In genomic region chr11:9330387-9331384, GRCh38 we compare ENCODE assay signal across 16 cellular contexts. TPM values are rescaled to one million over a fixed set of nuclear protein-coding genes. Genes with fewer than 3 reads are reported as not detected.
DNase-seq lines count a peak whose midpoint lies in the region; ATAC-seq, FAIRE-seq and TF ChIP-seq lines count a peak whose summit lies in the region.
"Had no signal": no experiment of that assay in that cellular context is flagged by ENCODE, and none has a peak within 500 bp of the region (broad histone marks: within the 10 kb centered on the region; RNA-seq: fewer than 3 reads in every experiment).

No MANE protein-coding gene starts in this region.

- H3K4me3 ChIP-seq in SJCRH30 (no peak overlapping the region), smooth muscle cell (no peak overlapping the region), Karpas-422 (ENCODE audit: low read length) (no peak overlapping the region), uterus (no peak overlapping the region)
- H3K4me3 ChIP-seq: esophagus squamous epithelium, Peyer's patch, right lobe of liver had no signal

- 79% methylated on average over 10 of the region's 10 CpGs for WGBS in smooth muscle cell (ENCODE audit: low lambda C conversion rate)

- H4K20me1 ChIP-seq in smooth muscle cell (ENCODE audit: low read depth) (no peaks in the 10 kb centered on the region), Karpas-422 (ENCODE audit: insufficient read depth, low read depth, low read length) (no peaks in the 10 kb centered on the region)

- intact Hi-C loops in uterus (cut with DNase I; ENCODE audit: low total_unique reads), result no loop called here

- peak; percentile 23 for FAIRE-seq in H54 (lab: Jason Lieb, UNC)

- TF ChIP-seq CTCF in smooth muscle cell (IDR thresholded peaks at IDR 0.05; ENCODE audit: borderline replicate concordance, insufficient read depth, poor library complexity, severe bottlenecking) (no peak), uterus (IDR thresholded peaks at IDR 0.05) (no peak)

- H3K4me1 ChIP-seq in SJCRH30 (peaks cover 11% of the 10 kb centered on the region; the same call in 1 of the 2 replicates), smooth muscle cell (ENCODE audit: low read depth) (no peaks in the 10 kb centered on the region), Karpas-422 (ENCODE audit: low read length) (no peaks in the 10 kb centered on the region), uterus (no peaks in the 10 kb centered on the region)
- H3K4me1 ChIP-seq: esophagus squamous epithelium, Peyer's patch, right lobe of liver had no signal

- H3K27me3 ChIP-seq in SJCRH30 (no peaks in the 10 kb centered on the region), smooth muscle cell (ENCODE audit: low read depth) (no peaks in the 10 kb centered on the region), Karpas-422 (ENCODE audit: low read length) (no peaks in the 10 kb centered on the region), uterus (no peaks in the 10 kb centered on the region)
- H3K27me3 ChIP-seq: esophagus squamous epithelium, Peyer's patch, right lobe of liver had no signal

- H3K27ac ChIP-seq in SJCRH30 (peak overlapping the region; percentile 25), smooth muscle cell (ENCODE audit: low read depth) (peak overlapping the region; percentile 75), Karpas-422 (ENCODE audit: low read length) (no peak overlapping the region), uterus (no peak overlapping the region)
- H3K27ac ChIP-seq: esophagus squamous epithelium, HL-60, Peyer's patch, right lobe of liver had no signal

- ATAC-seq in GM21786 (IDR thresholded peaks at IDR 0.05; ENCODE audit: unreplicated experiment), result no peak
- ATAC-seq in activated CD4-positive, CD25-positive, alpha-beta regulatory T cell treated with anti-CD3 and anti-CD28 coated beads, Interleukin-2, amount 50 U/mL, for 24 hours, result no peak
- ATAC-seq: natural killer cell treated with Interleukin-12 subunit alpha and Interleukin-12 subunit beta and Interleukin-15 and Interleukin-18, amount 100 ng/mL, for 72 hours; right lobe of liver had no signal

- DNase-seq in H54 (ENCODE audit: insufficient read length, low spot score), result peak; percentile 54
- peak in 1 of 2 experiments; percentile 28 for DNase-seq in SJCRH30
- peak; percentile 6 for DNase-seq in fibroblast of the conjunctiva (ENCODE audit: low read depth)
- no peak for DNase-seq in smooth muscle cell (lab: John Stamatoyannopoulos, UW; ENCODE audit: unreplicated experiment)
- DNase-seq in Karpas-422, result no peak
- no peak for DNase-seq in uterus
- DNase-seq: activated CD4-positive, alpha-beta memory T cell treated with anti-CD3 and anti-CD28 coated beads, Interleukin-2, amount 10 ng/mL, durations not matched to agents 7 days and 5 days; activated naive CD4-positive, alpha-beta T cell treated with anti-CD3 and anti-CD28 coated beads, Interleukin-2, amount 10 ng/mL, durations not matched to agents 7 days and 5 days; esophagus squamous epithelium; NCI-H446 treated with DMSO at 0.1 percent for 48 hours; Peyer's patch; right lobe of liver had no signal

- H3K9ac ChIP-seq in smooth muscle cell (ENCODE audit: low read depth) (peak overlapping the region; percentile 1), Karpas-422 (ENCODE audit: low read length) (no peak overlapping the region)

- H3F3A ChIP-seq in smooth muscle cell (ENCODE audit: low read depth), result peaks cover 5% of the 10 kb centered on the region

- H3K36me3 ChIP-seq in SJCRH30 (no peaks in the 10 kb centered on the region), smooth muscle cell (ENCODE audit: low read depth) (no peaks in the 10 kb centered on the region), Karpas-422 (ENCODE audit: insufficient read depth, low read length) (no peaks in the 10 kb centered on the region), uterus (no peaks in the 10 kb centered on the region)
- H3K36me3 ChIP-seq: esophagus squamous epithelium, Peyer's patch, right lobe of liver had no signal

- no peaks in the 10 kb centered on the region for H3K79me2 ChIP-seq in smooth muscle cell (ENCODE audit: low read depth)
- H3K79me2 ChIP-seq in Karpas-422 (ENCODE audit: low read length), result no peaks in the 10 kb centered on the region

- no peaks in the 10 kb centered on the region for H3K9me2 ChIP-seq in Karpas-422 (replicated peaks; ENCODE audit: insufficient read depth, low read length)

- no peak overlapping the region for H3K4me2 ChIP-seq in smooth muscle cell
- H3K4me2 ChIP-seq in Karpas-422 (ENCODE audit: low read depth, low read length, poor library complexity, severe bottlenecking), result no peak overlapping the region

- TF ChIP-seq POLR2A in H54 (IDR thresholded peaks at IDR 0.05; ENCODE audit: low read depth, low read length) (no peak), uterus (IDR thresholded peaks at IDR 0.05) (no peak)

- H3K9me3 ChIP-seq in SJCRH30 (replicated peaks), result no peaks in the 10 kb centered on the region
- H3K9me3 ChIP-seq in smooth muscle cell (replicated peaks; ENCODE audit: low read depth), result no peaks in the 10 kb centered on the region
- H3K9me3 ChIP-seq in Karpas-422 (ENCODE audit: low read length), result no peaks in the 10 kb centered on the region
- no peaks in the 10 kb centered on the region for H3K9me3 ChIP-seq in uterus
- H3K9me3 ChIP-seq: esophagus squamous epithelium, Peyer's patch, right lobe of liver had no signal

- H2AFZ ChIP-seq in smooth muscle cell (ENCODE audit: low read depth) (peak overlapping the region; percentile 11), Karpas-422 (ENCODE audit: low read length) (no peak overlapping the region)

RNA-seq across cellular contexts. Expression of gene TMEM41B, which starts 16.3 kb away (rescaled TPM):
- 69.5 and 73.3 TPM in 2 replicates for total RNA-seq in SJCRH30 (2014; rRNA removed; shearing (Covaris generic))
- total RNA-seq in smooth muscle cell, result 57.3 and 95.4 TPM in 2 replicates
- polyA plus RNA-seq in smooth muscle cell, result 33.6 and 34.8 TPM in 2 replicates
- total RNA-seq in Karpas-422 (2014; rRNA removed; shearing (Covaris generic); ENCODE audit: low replicate concordance), result 45.2 and 88.6 TPM in 2 replicates
- total RNA-seq in uterus, result 10 to 100 TPM; 16.5 to 54.8 (median 24.4) TPM

RNA-seq across cellular contexts. Expression of gene IPO7, which starts 53.8 kb away (rescaled TPM):
- total RNA-seq in SJCRH30 (2014; rRNA removed; shearing (Covaris generic)), result 188 and 204 TPM in 2 replicates
- total RNA-seq in smooth muscle cell (118 and 156 TPM in 2 replicates), uterus (100 to 1,000 TPM in 2 of 4 donors, 10 to 100 TPM in 2; 79.1 to 188 (median 140) TPM)
- polyA plus RNA-seq in smooth muscle cell, result 4.7 and 6.3 TPM in 2 replicates
- 48.6 and 77.6 TPM in 2 replicates for total RNA-seq in Karpas-422 (2014; rRNA removed; shearing (Covaris generic); ENCODE audit: low replicate concordance)

Comparison
In these comparisons a context has a peak if more than half of its experiments do, and no peak if none do; other contexts are left out.
1. DNase-seq: peak in H54 (single experiment) and fibroblast of the conjunctiva (single experiment); none in smooth muscle cell (single experiment), Karpas-422 (single experiment) and uterus (0 of 2).
2. H3K27ac ChIP-seq: peak in SJCRH30 (single experiment) and smooth muscle cell (single experiment); none in Karpas-422 (single experiment) and uterus (0 of 2).